In the genomic region with DNA sequence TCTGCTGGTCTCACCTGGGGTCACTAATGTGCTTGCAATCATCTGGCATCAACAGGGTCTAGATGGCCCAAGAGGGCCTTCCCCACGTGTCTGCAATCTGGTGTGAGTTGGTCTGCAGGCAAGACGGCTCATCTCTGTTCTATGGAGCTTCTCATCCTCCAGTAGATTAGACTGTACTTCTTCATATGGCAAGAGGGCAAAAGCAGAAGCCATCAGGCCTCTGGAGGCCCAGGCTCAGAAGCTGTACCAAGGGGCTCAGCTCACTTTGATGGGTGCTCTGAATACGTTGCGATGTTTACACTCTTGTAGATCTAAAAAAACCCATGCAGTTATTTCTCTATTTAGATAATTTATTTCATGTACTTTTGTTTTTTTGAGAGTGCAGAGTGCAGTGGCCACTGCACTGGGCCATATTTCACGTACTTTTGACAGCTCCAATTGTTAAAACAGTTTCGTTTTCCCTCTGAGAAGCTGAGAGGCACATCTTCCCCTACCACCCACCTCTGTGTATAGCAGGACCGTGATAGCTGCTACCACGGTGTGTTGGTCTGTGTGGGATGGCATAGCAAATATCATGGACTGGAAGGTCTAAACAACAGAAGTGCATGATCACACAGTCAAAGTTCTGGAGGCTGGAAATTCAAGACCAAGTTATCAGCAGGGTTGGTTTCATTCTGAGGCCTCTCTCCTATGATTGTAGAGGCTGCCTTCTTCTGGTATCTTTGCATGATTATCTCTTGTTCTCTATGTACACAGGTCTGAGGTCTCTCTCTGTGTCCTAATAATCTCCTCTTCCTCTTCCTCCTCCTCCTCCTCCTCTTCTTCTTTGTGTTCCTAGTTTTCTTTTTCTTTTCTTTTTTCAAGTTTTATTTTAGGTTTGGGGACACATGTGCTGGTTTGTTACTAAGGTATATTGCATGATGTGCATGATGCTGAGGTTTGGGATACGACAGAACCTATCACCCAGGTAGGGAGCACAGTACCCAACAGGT, we compare ENCODE assay signal across 13 cellular contexts. TPM values are rescaled to one million over a fixed set of nuclear protein-coding genes. Genes with fewer than 3 reads are reported as not detected.
DNase-seq lines count a peak whose midpoint lies in the region; ATAC-seq and TF ChIP-seq lines count a peak whose summit lies in the region.
"Had no signal": no experiment of that assay in that cellular context is flagged by ENCODE, and none has a peak within 500 bp of the region (broad histone marks: within the 10 kb centered on the region; RNA-seq: fewer than 3 reads in every experiment).

No MANE protein-coding gene starts in this region.

- peak overlapping the region; percentile 22 for H3K4me3 ChIP-seq in thoracic aorta

- peaks cover 4 to 24% of the 10 kb centered on the region in 2 donors for H3K4me1 ChIP-seq in thoracic aorta (ENCODE audit: control insufficient read depth in 1 of 2, low read depth in 2 of 2)

- H3K4me1 Mint-ChIP-seq in central memory CD8-positive, alpha-beta T cell, result peaks cover 18% of the 10 kb centered on the region

- no peaks in the 10 kb centered on the region for H3K36me3 ChIP-seq in thoracic aorta

- H3K36me3 Mint-ChIP-seq in central memory CD8-positive, alpha-beta T cell (ENCODE audit: insufficient read depth), result no peaks in the 10 kb centered on the region

- H3K4me3 Mint-ChIP-seq in central memory CD8-positive, alpha-beta T cell, result no peak overlapping the region
- H3K4me3 Mint-ChIP-seq: H9, memory B cell had no signal

- ATAC-seq in Right ventricle myocardium superior (ENCODE audit: poor library complexity), result no peak
- ATAC-seq in Right ventricle myocardium inferior, result no peak
- ATAC-seq in central memory CD8-positive, alpha-beta T cell (replicated peaks; ENCODE audit: extremely low read depth, poor library complexity, severe bottlenecking), result no peak
- no peak for ATAC-seq in thoracic aorta (ENCODE audit: insufficient number of reproducible peaks, low FRiP score, low read depth)
- no peak for ATAC-seq in HG02588 (IDR thresholded peaks at IDR 0.05; ENCODE audit: unreplicated experiment)
- ATAC-seq: Panc1 had no signal

- intact Hi-C loops in Right ventricle myocardium superior (cut with DNase I) (loop anchor here (5.0 kb wide), 1 partner anchor 68 kb away; no protein-coding TSS in a partner anchor), Right ventricle myocardium inferior (cut with DNase I) (no loop called here)

- H3K9me3 ChIP-seq in thoracic aorta, result no peaks in the 10 kb centered on the region

- no peaks in the 10 kb centered on the region for H3K27me3 ChIP-seq in thoracic aorta (replicated peaks; ENCODE audit: insufficient read depth)

- peak overlapping the region; percentile 42 for H3K27ac Mint-ChIP-seq in central memory CD8-positive, alpha-beta T cell (ENCODE audit: low read depth)
- H3K27ac Mint-ChIP-seq: H9, memory B cell had no signal

- no peaks in the 10 kb centered on the region for H3K9me3 Mint-ChIP-seq in central memory CD8-positive, alpha-beta T cell

- no peak for TF ChIP-seq CTCF in thoracic aorta (IDR thresholded peaks at IDR 0.05)

- DNase-seq in Right ventricle myocardium superior (peak; percentile 1), Right ventricle myocardium inferior (ENCODE audit: missing footprints) (no peak), MV-4-11 (lab: John Stamatoyannopoulos, UW) (peak; percentile 24), thoracic aorta (ENCODE audit: low spot score) (no peak), NCI-H2196 (lab: John Stamatoyannopoulos, UW; ENCODE audit: unreplicated experiment) (no peak), RPMI8226 (no peak)
- DNase-seq in central memory CD8-positive, alpha-beta T cell (ENCODE audit: low spot score in 2 of 2), result no peak
- DNase-seq: DMS79 treated with DMSO at 0.1 percent for 48 hours; H9; stimulated activated CD4-positive, alpha-beta T cell treated with anti-CD3 and anti-CD28 coated beads, Interleukin-4, amount 100 ng/mL, for 1 hour had no signal

- H3K27me3 Mint-ChIP-seq in central memory CD8-positive, alpha-beta T cell, result no peaks in the 10 kb centered on the region

- peak overlapping the region in 1 of 2 donors; percentile 3 for H3K27ac ChIP-seq in thoracic aorta

RNA-seq across cellular contexts. Expression of a gene that starts 17.0 kb away (rescaled TPM):
- 43.6 TPM for total RNA-seq in Right ventricle myocardium superior
- total RNA-seq in Right ventricle myocardium inferior, result 40.6 TPM
- total RNA-seq in thoracic aorta, result 10 to 100 TPM; 53.5 to 55.9 TPM

Comparison
In these comparisons a context has a peak if more than half of its experiments do, and no peak if none do; other contexts are left out.
1. DNase-seq: peak in Right ventricle myocardium superior (single experiment) and MV-4-11 (single experiment); none in Right ventricle myocardium inferior (single experiment), central memory CD8-positive, alpha-beta T cell (0 of 2), thoracic aorta (single experiment), NCI-H2196 (single experiment) and RPMI8226 (single experiment).